15 cellular contexts compared by ENCODE assay signal in the genomic region with DNA sequence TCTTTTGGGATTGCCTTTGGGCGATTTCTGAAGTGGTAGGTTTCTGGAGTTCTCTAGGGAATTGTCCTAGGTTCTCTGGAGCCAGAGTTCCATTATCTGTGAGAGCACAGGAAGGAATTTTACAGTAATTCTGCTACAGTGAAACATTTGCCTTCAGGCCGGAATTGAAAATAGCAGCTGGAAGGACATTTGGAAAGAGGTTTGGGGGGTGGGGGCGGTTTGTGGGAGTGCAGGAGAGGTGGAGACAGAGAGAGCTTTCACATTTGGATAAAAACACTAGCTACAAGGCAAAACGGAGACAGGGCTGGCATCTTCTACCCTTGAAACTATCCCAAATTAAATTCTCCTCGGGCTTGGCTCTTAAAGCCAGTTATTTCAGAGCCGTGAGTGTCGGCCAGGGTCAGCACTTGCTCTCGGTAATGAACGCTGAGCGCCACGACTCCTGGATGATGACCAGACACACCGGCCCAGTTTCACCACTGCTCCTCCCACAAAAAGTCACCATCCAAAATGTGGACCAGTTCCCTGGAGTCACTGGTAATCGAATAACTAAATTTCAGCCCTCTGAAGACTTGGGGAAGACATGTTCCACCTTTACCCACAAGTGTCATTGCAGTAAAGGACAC.
DNase-seq lines count a peak whose midpoint lies in the region; ATAC-seq and TF ChIP-seq lines count a peak whose summit lies in the region.
"Had no signal": no experiment of that assay in that cellular context is flagged by ENCODE, and none has a peak within 500 bp of the region (broad histone marks: within the 10 kb centered on the region; RNA-seq: fewer than 3 reads in every experiment).

No MANE protein-coding gene starts in this region.

- ATAC-seq in HG03342 (IDR thresholded peaks at IDR 0.05; ENCODE audit: unreplicated experiment): no peak
- ATAC-seq: activated CD4-positive, alpha-beta T cell treated with anti-CD3 and anti-CD28 coated beads for 36 hours; stimulated activated effector memory CD8-positive, alpha-beta T cell treated with anti-CD3 and anti-CD28 coated beads, Interleukin-12 subunit alpha, Interleukin-12 subunit beta, amount 100 ng/mL, for 72 hours had no signal

- peak overlapping the region in 1 of 3 experiments; percentile 12 for H3K4me3 Mint-ChIP-seq in nephron
- H3K4me3 Mint-ChIP-seq: activated CD4-positive, alpha-beta T cell treated with anti-CD3 and anti-CD28 coated beads for 36 hours; stimulated activated effector memory CD8-positive, alpha-beta T cell treated with anti-CD3 and anti-CD28 coated beads, Interleukin-12 subunit alpha, Interleukin-12 subunit beta, amount 100 ng/mL, for 72 hours had no signal

- no peaks in the 10 kb centered on the region for H3K9me3 ChIP-seq in SJCRH30 (replicated peaks)

- TF ChIP-seq CTCF in nephron (IDR thresholded peaks at IDR 0.05; ENCODE audit: unreplicated experiment in 3 of 3): no peak

- H3K27me3 ChIP-seq in SJCRH30: no peaks in the 10 kb centered on the region

- peak overlapping the region; percentile 42 for H3K4me3 ChIP-seq in SJCRH30
- H3K4me3 ChIP-seq: lung had no signal

- no peaks in the 10 kb centered on the region for H3K9me3 Mint-ChIP-seq in nephron
- H3K9me3 Mint-ChIP-seq: stimulated activated effector memory CD8-positive, alpha-beta T cell treated with anti-CD3 and anti-CD28 coated beads, Interleukin-12 subunit alpha, Interleukin-12 subunit beta, amount 100 ng/mL, for 72 hours had no signal

- H3K4me1 ChIP-seq in SJCRH30: peaks cover 28% of the 10 kb centered on the region

- DNase-seq in EL (peak; percentile 55), SJCRH30 (peak; percentile 86 to 92), fibroblast of peridontal ligament (ENCODE audit: extremely low read depth) (peak; percentile 45), HUDEP-2 (lab: John Stamatoyannopoulos, UW; ENCODE audit: unreplicated experiment in 76 of 76) (no peak), NCI-H345 (lab: John Stamatoyannopoulos, UW) (no peak), NCI-H82 treated with DMSO at 0.1 percent for 48 hours (lab: John Stamatoyannopoulos, UW; ENCODE audit: unreplicated experiment) (no peak)
- DNase-seq: activated CD4-positive, alpha-beta T cell treated with anti-CD3 and anti-CD28 coated beads for 36 hours; activated T-cell treated with anti-CD3 and anti-CD28 coated beads, Interleukin-2, amount 50 U/mL, for 48 hours; GF-D8; NCI-H2029 treated with DMSO at 0.1 percent for 48 hours had no signal

- H3K4me1 Mint-ChIP-seq in nephron: peaks cover 41% of the 10 kb centered on the region
- H3K4me1 Mint-ChIP-seq: activated CD4-positive, alpha-beta T cell treated with anti-CD3 and anti-CD28 coated beads for 36 hours had no signal

- H3K27me3 Mint-ChIP-seq in nephron (ENCODE audit: low read depth): peaks cover 8% of the 10 kb centered on the region

- peak overlapping the region; percentile 37 to 67 (median 64) for H3K27ac Mint-ChIP-seq in nephron
- H3K27ac Mint-ChIP-seq: activated CD4-positive, alpha-beta T cell treated with anti-CD3 and anti-CD28 coated beads for 36 hours; stimulated activated effector memory CD8-positive, alpha-beta T cell treated with anti-CD3 and anti-CD28 coated beads, Interleukin-12 subunit alpha, Interleukin-12 subunit beta, amount 100 ng/mL, for 72 hours had no signal

- H3K36me3 Mint-ChIP-seq in nephron (ENCODE audit: low read depth): no peaks in the 10 kb centered on the region
- H3K36me3 Mint-ChIP-seq: stimulated activated effector memory CD8-positive, alpha-beta T cell treated with anti-CD3 and anti-CD28 coated beads, Interleukin-12 subunit alpha, Interleukin-12 subunit beta, amount 100 ng/mL, for 72 hours had no signal

- H3K27ac ChIP-seq in SJCRH30: peak overlapping the region; percentile 69
- H3K27ac ChIP-seq: C4-2B had no signal

- no peaks in the 10 kb centered on the region for H3K36me3 ChIP-seq in SJCRH30

Comparison
In these comparisons a context has a peak if more than half of its experiments do, and no peak if none do; other contexts are left out.
1. DNase-seq: peak in EL (single experiment), SJCRH30 (2 of 2) and fibroblast of peridontal ligament (single experiment); none in HUDEP-2 (0 of 76), NCI-H345 (single experiment) and NCI-H82 treated with DMSO at 0.1 percent for 48 hours (single experiment).